Comparison of ENCODE assay signal across 13 cellular contexts in genomic region chr17:4536259-4536741, GRCh38. TPM values are rescaled to one million over a fixed set of nuclear protein-coding genes. Genes with fewer than 3 reads are reported as not detected.
DNase-seq lines count a peak whose midpoint lies in the region; ATAC-seq and TF ChIP-seq lines count a peak whose summit lies in the region.
"Had no signal": no experiment of that assay in that cellular context is flagged by ENCODE, and none has a peak within 500 bp of the region (broad histone marks: within the 10 kb centered on the region; RNA-seq: fewer than 3 reads in every experiment).

No MANE protein-coding gene starts in this region.

- H3K9me3 Mint-ChIP-seq in CD8-positive, alpha-beta memory T cell: no peaks in the 10 kb centered on the region

- H3K4me1 ChIP-seq in CD8-positive, alpha-beta memory T cell (ENCODE audit: insufficient read depth, low read length): no peaks in the 10 kb centered on the region
- H3K4me1 ChIP-seq in testis: peaks cover 41% of the 10 kb centered on the region

- H3K27me3 ChIP-seq in CD8-positive, alpha-beta memory T cell (ENCODE audit: insufficient read depth, low read length, poor library complexity, severe bottlenecking): no peaks in the 10 kb centered on the region
- no peaks in the 10 kb centered on the region for H3K27me3 ChIP-seq in testis
- H3K27me3 ChIP-seq: ascending aorta had no signal

- WGBS in testis, 2 donors: 32 to 60% methylated on average over 9 to 18 of the region's 19 CpGs

- peak overlapping the region; percentile 99 for H3K27ac ChIP-seq in temporal lobe (ENCODE audit: low read depth, low read length)
- no peak overlapping the region for H3K27ac ChIP-seq in CD8-positive, alpha-beta memory T cell (ENCODE audit: low read depth, low read length)
- peak overlapping the region in 1 of 2 donors; percentile 30 for H3K27ac ChIP-seq in testis

- no peaks in the 10 kb centered on the region for H3K9me3 ChIP-seq in CD8-positive, alpha-beta memory T cell (ENCODE audit: low read length)
- H3K9me3 ChIP-seq in testis: no peaks in the 10 kb centered on the region
- H3K9me3 ChIP-seq: ascending aorta had no signal

- peak; percentile 13 for DNase-seq in NCI-H1105 (lab: John Stamatoyannopoulos, UW)
- no peak for DNase-seq in NCI-H1105 treated with DMSO at 0.1 percent for 48 hours (lab: John Stamatoyannopoulos, UW)
- peak; percentile 47 for DNase-seq in astrocyte of the hippocampus (ENCODE audit: low read depth, low spot score)
- DNase-seq in left colon: no peak
- DNase-seq in CD8-positive, alpha-beta memory T cell: no peak
- no peak for DNase-seq in NCI-H524 treated with DMSO at 0.1 percent for 48 hours (lab: John Stamatoyannopoulos, UW)
- DNase-seq in testis: no peak
- DNase-seq: activated CD4-positive, alpha-beta T cell treated with anti-CD3 and anti-CD28 coated beads, Interleukin-2, amount 50 U/mL, for 4 hours had no signal

- POLR2A ChIA-PET in CD8-positive, alpha-beta memory T cell (lab: Charles Lee): no interaction called here

- CTCF ChIA-PET in CD8-positive, alpha-beta memory T cell (lab: Charles Lee): interaction anchor here (2.2 kb wide), 1 partner anchor 90 kb away, joined by 4 read pairs; no protein-coding TSS in a partner anchor

- no peak overlapping the region for H3K4me3 ChIP-seq in CD8-positive, alpha-beta memory T cell (ENCODE audit: low read length)
- no peak overlapping the region for H3K4me3 ChIP-seq in testis
- H3K4me3 ChIP-seq: ascending aorta had no signal

- no peak overlapping the region for H3K27ac Mint-ChIP-seq in CD8-positive, alpha-beta memory T cell

- peaks cover 0 to 34% (median 0%) of the 10 kb centered on the region in 3 donors for H3K36me3 Mint-ChIP-seq in CD8-positive, alpha-beta memory T cell

- H3K4me3 Mint-ChIP-seq in CD8-positive, alpha-beta memory T cell: no peak overlapping the region

- H3K36me3 ChIP-seq in CD8-positive, alpha-beta memory T cell (ENCODE audit: insufficient read depth, low read length): peaks cover 2% of the 10 kb centered on the region
- no peaks in the 10 kb centered on the region for H3K36me3 ChIP-seq in testis (ENCODE audit: low read depth, missing control alignments)

- peak; percentile 44 for ATAC-seq in left colon

- intact Hi-C loops in left colon (cut with DNase I, micrococcal nuclease) (no loop called here), testis (cut with DNase I; ENCODE audit: low total_unique reads) (no loop called here)

- peaks cover 0 to 9% (median 4%) of the 10 kb centered on the region in 3 donors for H3K4me1 Mint-ChIP-seq in CD8-positive, alpha-beta memory T cell

- H3K27me3 Mint-ChIP-seq in CD8-positive, alpha-beta memory T cell: no peaks in the 10 kb centered on the region

- TF ChIP-seq CTCF in testis (IDR thresholded peaks at IDR 0.05): no peak

- TF ChIP-seq POLR2A in testis (IDR thresholded peaks at IDR 0.05): no peak

RNA-seq across cellular contexts. Expression of gene MYBBP1A, which starts 18.9 kb away (rescaled TPM):
- total RNA-seq in left colon: 10 to 100 TPM; 28.1 to 41.6 TPM
- 16.2 TPM for total RNA-seq in temporal lobe
- 100 to 1,000 TPM; 148 to 157 TPM for total RNA-seq in CD8-positive, alpha-beta memory T cell
- polyA plus RNA-seq in CD8-positive, alpha-beta memory T cell: 34.1 TPM
- total RNA-seq in testis: 10 to 100 TPM; 74.1 to 78.9 TPM
- 32.9 TPM for polyA plus RNA-seq in testis (ENCODE audit: insufficient read depth, low read depth, low replicate concordance)

RNA-seq across cellular contexts. Expression of gene GGT6, which starts 24.1 kb away (rescaled TPM):
- 100 to 1,000 TPM; 185 to 232 TPM for total RNA-seq in left colon
- total RNA-seq in temporal lobe: not detected
- total RNA-seq in CD8-positive, alpha-beta memory T cell: not detected
- not detected for polyA plus RNA-seq in CD8-positive, alpha-beta memory T cell
- total RNA-seq in testis: 1 to 10 TPM; 3.8 to 5.9 TPM
- polyA plus RNA-seq in testis (ENCODE audit: insufficient read depth, low read depth, low replicate concordance): 2.5 TPM
- total RNA-seq: A172, ascending aorta, M059J had no signal
- polyA plus RNA-seq: neural cell had no signal

RNA-seq across cellular contexts. Expression of gene SPNS2, which starts 37.6 kb away (rescaled TPM):
- total RNA-seq in left colon: 10 to 100 TPM; 12.4 to 13.5 TPM
- 7.9 TPM for total RNA-seq in temporal lobe
- under 1 TPM; 0.49 to 0.50 TPM for total RNA-seq in CD8-positive, alpha-beta memory T cell
- 0.10 TPM for polyA plus RNA-seq in CD8-positive, alpha-beta memory T cell
- total RNA-seq in testis: 1 to 10 TPM; 6.7 to 8.0 TPM
- 11.5 TPM for polyA plus RNA-seq in testis (ENCODE audit: insufficient read depth, low read depth, low replicate concordance)

RNA-seq across cellular contexts. Expression of gene SMTNL2, which starts 48.0 kb away (rescaled TPM):
- total RNA-seq in left colon (under 1 TPM in 1 of 2 donors, not detected in 1; 0.25 TPM), temporal lobe (2.5 TPM), testis (1 to 10 TPM; 2.6 to 4.3 TPM)
- not detected for total RNA-seq in CD8-positive, alpha-beta memory T cell
- polyA plus RNA-seq in CD8-positive, alpha-beta memory T cell: not detected
- polyA plus RNA-seq in testis (ENCODE audit: insufficient read depth, low read depth, low replicate concordance): 6.9 TPM
- total RNA-seq: M059J had no signal

Comparison
In these comparisons a context has a peak if more than half of its experiments do, and no peak if none do; other contexts are left out.
1. DNase-seq: peak in NCI-H1105 (single experiment) and astrocyte of the hippocampus (single experiment); none in NCI-H1105 treated with DMSO at 0.1 percent for 48 hours (single experiment), left colon (0 of 2), CD8-positive, alpha-beta memory T cell (0 of 5), NCI-H524 treated with DMSO at 0.1 percent for 48 hours (single experiment) and testis (single experiment).
2. RNA of gene GGT6, which starts 24.1 kb away (total RNA-seq): 185 to 232 TPM in left colon; 3.8 to 5.9 TPM in testis, not detected in temporal lobe (single experiment) and not detected in CD8-positive, alpha-beta memory T cell; every median in the first group is over 10 times any median in the second.